ENCODE assay signal across 8 cellular contexts in genomic region chr2:152098033-152098797, GRCh38. TPM values are rescaled to one million over a fixed set of nuclear protein-coding genes. Genes with fewer than 3 reads are reported as not detected.
DNase-seq lines count a peak whose midpoint lies in the region; ATAC-seq and TF ChIP-seq lines count a peak whose summit lies in the region.

No MANE protein-coding gene starts in this region.

- H3K4ac ChIP-seq in IMR-90 (ENCODE audit: low read depth, low read length) = no peak overlapping the region

- H3K79me1 ChIP-seq in IMR-90 (ENCODE audit: low read depth in 1 of 2, low read length in 2 of 2) = no peaks in the 10 kb centered on the region

- peaks cover 44% of the 10 kb centered on the region for H3K27me3 Mint-ChIP-seq in activated CD4-positive, alpha-beta T cell treated with anti-CD3 and anti-CD28 coated beads for 36 hours

- POLR2A ChIA-PET in activated CD4-positive, alpha-beta T cell treated with anti-CD3 and anti-CD28 coated beads for 36 hours (lab: Charles Lee) = no interaction called here
- POLR2A ChIA-PET in IMR-90 (lab: Charles Lee; ENCODE audit: unreplicated experiment) = no interaction called here

- peak; percentile 22 for DNase-seq in activated CD4-positive, alpha-beta T cell treated with anti-CD3 and anti-CD28 coated beads for 36 hours
- no peak for DNase-seq in activated CD4-positive, alpha-beta T cell treated with anti-CD3 and anti-CD28 coated beads for 1 hour
- DNase-seq in IMR-90 = no peak
- no peak for DNase-seq in astrocyte of the spinal cord (ENCODE audit: low read depth, low spot score)
- peak; percentile 52 for DNase-seq in iPS-NIHi11 (ENCODE audit: low spot score)
- peak; percentile 83 for DNase-seq in spleen
- DNase-seq in middle frontal gyrus (ENCODE audit: extremely low spot score, low spot score) = no peak
- no peak for DNase-seq in Ammon's horn (ENCODE audit: low spot score)

- no peak for TF ChIP-seq CTCF in IMR-90 (conservative IDR thresholded peaks at IDR 0.05; ENCODE audit: low read depth, low read length)
- no peak for TF ChIP-seq CTCF in astrocyte of the spinal cord (IDR thresholded peaks at IDR 0.05; ENCODE audit: low read depth, low read length)
- TF ChIP-seq CTCF in spleen (IDR thresholded peaks at IDR 0.05 in 8 of 11, conservative IDR thresholded peaks at IDR 0.05 in 3 of 11) = no peak

- H3K27me3 ChIP-seq in IMR-90 (ENCODE audit: control insufficient read depth, insufficient read depth, low read length) = peaks cover 51% of the 10 kb centered on the region
- H3K27me3 ChIP-seq in spleen (replicated peaks in 1 of 7) = peaks cover 0 to 58% (median 32%) of the 10 kb centered on the region in 7 donors

- H3K4me1 ChIP-seq in IMR-90 (ENCODE audit: control insufficient read depth, insufficient read depth, low read length) = peaks cover 3% of the 10 kb centered on the region; the same call in 1 of the 2 replicates
- H3K4me1 ChIP-seq in spleen = peaks cover 0 to 33% (median 26%) of the 10 kb centered on the region in 6 donors

- WGBS in IMR-90 (ENCODE audit: extremely low coverage in 2 of 2, insufficient read length in 1 of 2), 2 experiments = 3% methylated on average over 25 of the region's 61 CpGs; no CpG with 5 or more reads in 1 of the 2 experiments
- 0 to 2% (median 2%) methylated on average over 31 to 61 of the region's 61 CpGs for WGBS in spleen, 5 donors

- no peak overlapping the region for H3K14ac ChIP-seq in IMR-90 (replicated peaks; ENCODE audit: low read depth, low read length)

- H3K4me1 Mint-ChIP-seq in activated CD4-positive, alpha-beta T cell treated with anti-CD3 and anti-CD28 coated beads for 36 hours = peaks cover 15% of the 10 kb centered on the region

- peak overlapping the region; percentile 93 for H3K4me2 ChIP-seq in IMR-90 (ENCODE audit: low read depth, low read length)

- H4K8ac ChIP-seq in IMR-90 (ENCODE audit: low read depth in 2 of 2, low read length in 2 of 2) = no peak overlapping the region

- no peaks in the 10 kb centered on the region for H3K36me3 Mint-ChIP-seq in activated CD4-positive, alpha-beta T cell treated with anti-CD3 and anti-CD28 coated beads for 36 hours (ENCODE audit: low read depth)

- intact Hi-C loops in activated CD4-positive, alpha-beta T cell treated with anti-CD3 and anti-CD28 coated beads for 36 hours (cut with DNase I, micrococcal nuclease) = no loop called here
- intact Hi-C loops in IMR-90 (cut with micrococcal nuclease) = no loop called here
- intact Hi-C loops in spleen (cut with DNase I; ENCODE audit: low total_unique reads) = no loop called here

- H3K9me3 Mint-ChIP-seq in activated CD4-positive, alpha-beta T cell treated with anti-CD3 and anti-CD28 coated beads for 36 hours (ENCODE audit: low read depth) = no peaks in the 10 kb centered on the region

- dilution Hi-C loops in IMR-90 (cut with HindIII; ENCODE audit: low sequenced_read_pairs, unreplicated experiment) = no loop called here

- H3K9me3 ChIP-seq in IMR-90 (ENCODE audit: control insufficient read depth, insufficient read depth, low read length) (no peaks in the 10 kb centered on the region), spleen (no peaks in the 10 kb centered on the region)

- in situ Hi-C loops in IMR-90 (cut with MboI; ENCODE audit: low sequenced_read_pairs) = no loop called here
- in situ Hi-C loops in astrocyte of the spinal cord (cut with HindIII; ENCODE audit: low sequenced_read_pairs) = no loop called here

- H2BK5ac ChIP-seq in IMR-90 (ENCODE audit: low read depth, low read length, poor library complexity, severe bottlenecking) = no peak overlapping the region

- H2AK9ac ChIP-seq in IMR-90 (replicated peaks; ENCODE audit: low read depth, low read length, poor library complexity) = no peak overlapping the region

- BruUV-seq in IMR-90 (replicated peaks; lab: Mats Ljungman, UMichigan) = no TSS peak

- ATAC-seq in activated CD4-positive, alpha-beta T cell treated with anti-CD3 and anti-CD28 coated beads for 36 hours = peak; percentile 14
- peak; percentile 70 for ATAC-seq in IMR-90 (ENCODE audit: low read depth)

- H3K36me3 ChIP-seq in IMR-90 (ENCODE audit: control insufficient read depth, insufficient read depth, low read length) (no peaks in the 10 kb centered on the region), spleen (no peaks in the 10 kb centered on the region)

- no peak overlapping the region for H3K27ac Mint-ChIP-seq in activated CD4-positive, alpha-beta T cell treated with anti-CD3 and anti-CD28 coated beads for 36 hours

- H3K27ac ChIP-seq in IMR-90 (ENCODE audit: insufficient read depth, low read length) (no peak overlapping the region), spleen (peak overlapping the region in 2 of 8 donors; percentile 2 to 30)

- no peaks in the 10 kb centered on the region for H4K20me1 ChIP-seq in IMR-90 (ENCODE audit: insufficient read depth, low read length)

- H2AFZ ChIP-seq in IMR-90 (replicated peaks; ENCODE audit: low read length, poor library complexity) = peak overlapping the region; percentile 87

- CTCF ChIA-PET in activated CD4-positive, alpha-beta T cell treated with anti-CD3 and anti-CD28 coated beads for 36 hours (lab: Charles Lee) = interaction anchor here (0.6 to 1.2 kb wide), 2 partner anchors 10 to 14 kb away, joined by 3 read pairs; no protein-coding TSS in a partner anchor
- CTCF ChIA-PET in IMR-90 (lab: Yijun Ruan, JAX) = no interaction called here

- no peak overlapping the region for H3K23ac ChIP-seq in IMR-90 (ENCODE audit: low read depth, low read length)

- H3K4me3 ChIP-seq in IMR-90 (ENCODE audit: insufficient read depth, low read depth, low read length) (peak overlapping the region; percentile 37), astrocyte of the spinal cord (ENCODE audit: low read depth, low read length) (peak overlapping the region; percentile 45), spleen (peak overlapping the region; percentile 48 to 81 (median 56))

- no peak overlapping the region for H3K9ac ChIP-seq in IMR-90 (ENCODE audit: low read depth, low read length)

- peak overlapping the region; percentile 69 for H3K4me3 Mint-ChIP-seq in activated CD4-positive, alpha-beta T cell treated with anti-CD3 and anti-CD28 coated beads for 36 hours

- H3K9me1 ChIP-seq in IMR-90 (ENCODE audit: insufficient read depth, low read length) = no peaks in the 10 kb centered on the region

- TF ChIP-seq RAD21 in IMR-90 (IDR thresholded peaks at IDR 0.05; ENCODE audit: low read length) = no peak

- H4K5ac ChIP-seq in IMR-90 (ENCODE audit: low read depth, low read length) = no peak overlapping the region

- TF ChIP-seq POLR2A in IMR-90 (IDR thresholded peaks at IDR 0.05; ENCODE audit: low read depth, low read length) = no peak
- no peak for TF ChIP-seq POLR2A in spleen (IDR thresholded peaks at IDR 0.05)

- H2BK15ac ChIP-seq in IMR-90 (ENCODE audit: low read depth, low read length) = no peak overlapping the region

- H3K18ac ChIP-seq in IMR-90 (ENCODE audit: low read depth, low read length) = no peak overlapping the region

- H2BK120ac ChIP-seq in IMR-90 (ENCODE audit: low read depth, low read length) = no peak overlapping the region

- no peak overlapping the region for H2AK5ac ChIP-seq in IMR-90 (ENCODE audit: low read depth, low read length)

- H2BK20ac ChIP-seq in IMR-90 (ENCODE audit: low read depth, low read length) = no peak overlapping the region

- no peak overlapping the region for H3K56ac ChIP-seq in IMR-90 (ENCODE audit: extremely low read depth, insufficient read depth, low read length)

- no peak overlapping the region for H4K91ac ChIP-seq in IMR-90 (ENCODE audit: insufficient read depth, low read depth, low read length)

TF ChIP-seq in IMR-90, 13 proteins besides CTCF, POLR2A, EP300 and RAD21:
- no peak for TF ChIP-seq SMC3 (IDR thresholded peaks at IDR 0.05; ENCODE audit: low read depth, low read length)
- no peak for TF ChIP-seq RCOR1 (IDR thresholded peaks at IDR 0.05; ENCODE audit: insufficient replicate concordance, low read length)
- no peak for TF ChIP-seq NFE2L2 (IDR thresholded peaks at IDR 0.05; ENCODE audit: low read depth, low read length)
- no peak for TF ChIP-seq MXI1 (IDR thresholded peaks at IDR 0.05; ENCODE audit: borderline replicate concordance, low read depth, low read length)
- no peak for TF ChIP-seq CHD1 (IDR thresholded peaks at IDR 0.05; ENCODE audit: low read depth, low read length)
- TF ChIP-seq RFX5 (IDR thresholded peaks at IDR 0.05; ENCODE audit: low read depth, low read length) = no peak
- no peak for TF ChIP-seq MAZ (IDR thresholded peaks at IDR 0.05; ENCODE audit: borderline replicate concordance, low read depth, low read length)
- no peak for TF ChIP-seq FOS (IDR thresholded peaks at IDR 0.05; ENCODE audit: low read depth, low read length)
- no peak for TF ChIP-seq MAFK (IDR thresholded peaks at IDR 0.05; ENCODE audit: low read depth, low read length)
- TF ChIP-seq USF2 (IDR thresholded peaks at IDR 0.05; ENCODE audit: low read depth, low read length) = no peak
- no peak for TF ChIP-seq CEBPB (IDR thresholded peaks at IDR 0.05; ENCODE audit: low read depth, low read length)
- TF ChIP-seq BHLHE40 (IDR thresholded peaks at IDR 0.05; ENCODE audit: low read depth, low read length) = no peak; the same call in 1 of the 2 replicates
- TF ChIP-seq, protein P1, sequence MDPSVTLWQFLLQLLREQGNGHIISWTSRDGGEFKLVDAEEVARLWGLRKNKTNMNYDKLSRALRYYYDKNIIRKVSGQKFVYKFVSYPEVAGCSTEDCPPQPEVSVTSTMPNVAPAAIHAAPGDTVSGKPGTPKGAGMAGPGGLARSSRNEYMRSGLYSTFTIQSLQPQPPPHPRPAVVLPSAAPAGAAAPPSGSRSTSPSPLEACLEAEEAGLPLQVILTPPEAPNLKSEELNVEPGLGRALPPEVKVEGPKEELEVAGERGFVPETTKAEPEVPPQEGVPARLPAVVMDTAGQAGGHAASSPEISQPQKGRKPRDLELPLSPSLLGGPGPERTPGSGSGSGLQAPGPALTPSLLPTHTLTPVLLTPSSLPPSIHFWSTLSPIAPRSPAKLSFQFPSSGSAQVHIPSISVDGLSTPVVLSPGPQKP (IDR thresholded peaks at IDR 0.05; ENCODE audit: borderline replicate concordance, low read depth, low read length) = no peak

RNA-seq across cellular contexts. Expression of gene CACNB4, which starts 0.6 kb away (rescaled TPM):
- total RNA-seq in activated CD4-positive, alpha-beta T cell treated with anti-CD3 and anti-CD28 coated beads for 36 hours = under 1 TPM; 0.26 to 0.37 TPM
- total RNA-seq in IMR-90 (2012; rRNA removed) (0.28 and 0.36 TPM in 2 replicates), spleen (1 to 10 TPM; 1.3 to 5.1 (median 2.3) TPM)
- polyA plus RNA-seq in IMR-90 (2012; rRNA removed) (0.04 and 0.12 TPM in 2 replicates), spleen (under 1 TPM; 0.14 to 0.52 (median 0.42) TPM)
- polyA plus RNA-seq in IMR-90 (2012; cell fraction: cytosol; rRNA removed) = 0.01 and 0.05 TPM in 2 replicates
- 0.17 and 0.95 TPM in 2 replicates for polyA plus RNA-seq in IMR-90 (2012; cell fraction: nucleus; rRNA removed; ENCODE audit: low replicate concordance)

Comparison
In these comparisons a context has a peak if more than half of its experiments do, and no peak if none do; other contexts are left out.
1. DNase-seq: peak in activated CD4-positive, alpha-beta T cell treated with anti-CD3 and anti-CD28 coated beads for 36 hours (single experiment), iPS-NIHi11 (single experiment) and spleen (single experiment); none in activated CD4-positive, alpha-beta T cell treated with anti-CD3 and anti-CD28 coated beads for 1 hour (single experiment), IMR-90 (single experiment), astrocyte of the spinal cord (single experiment), middle frontal gyrus (single experiment) and Ammon's horn (single experiment).
2. Peak in every context shown above with its lines, with median percentiles within 50 percentile points of each other: H3K4me3 ChIP-seq.